ENCODE assay signal across 22 cellular contexts in the genomic region with DNA sequence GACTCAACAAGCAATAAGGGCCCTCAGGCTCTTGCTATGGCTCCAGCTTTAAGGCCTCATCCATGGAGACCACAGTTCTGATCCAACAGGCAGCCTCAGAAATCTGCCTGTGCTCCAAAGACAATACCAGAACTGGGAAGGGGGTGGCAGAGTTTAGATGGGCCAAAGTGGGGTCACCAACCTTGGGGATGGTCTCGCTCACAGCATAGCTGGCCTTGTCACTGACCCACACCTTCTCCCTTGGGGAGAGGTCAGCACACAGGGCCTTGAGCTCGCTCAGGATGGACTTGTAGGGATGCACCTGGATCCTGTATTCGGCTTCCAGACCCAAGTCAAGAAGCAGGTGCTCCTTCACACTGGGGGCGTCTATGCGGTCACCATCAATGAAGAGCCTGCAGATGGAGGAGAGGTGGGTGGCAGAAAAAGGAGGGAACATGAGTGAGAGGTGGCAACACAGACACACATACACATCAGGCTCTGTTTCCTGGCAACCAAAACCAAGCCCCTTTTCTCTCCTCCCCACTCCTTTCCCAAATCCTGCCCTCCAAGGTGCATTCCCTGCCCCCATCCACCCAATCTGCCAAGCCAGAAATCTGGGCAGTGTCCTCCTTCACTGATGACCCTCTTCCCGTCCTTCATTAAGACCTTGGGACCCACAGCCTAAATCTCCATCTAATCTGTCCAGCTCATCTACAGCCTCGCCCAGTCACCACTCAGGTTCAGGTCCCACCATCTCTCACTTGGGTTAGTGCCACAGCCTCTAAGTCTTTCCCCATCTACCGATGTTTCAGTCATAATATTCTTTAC. TPM values are rescaled to one million over a fixed set of nuclear protein-coding genes. Genes with fewer than 3 reads are reported as not detected.
DNase-seq lines count a peak whose midpoint lies in the region; ATAC-seq lines count a peak whose summit lies in the region.
"Had no signal": no experiment of that assay in that cellular context is flagged by ENCODE, and none has a peak within 500 bp of the region (broad histone marks: within the 10 kb centered on the region; RNA-seq: fewer than 3 reads in every experiment).

No MANE protein-coding gene starts in this region.

- no peaks in the 10 kb centered on the region for H3K27me3 ChIP-seq in neuronal stem cell (ENCODE audit: control insufficient read depth in 3 of 3, insufficient read depth in 3 of 3, low read depth in 1 of 3, low read length in 3 of 3)
- H3K27me3 ChIP-seq: BLaER1 had no signal

- no peaks in the 10 kb centered on the region for H3K27me3 Mint-ChIP-seq in activated T-helper 17 cell treated with anti-CD3 and anti-CD28 coated beads, Interleukin-2, amount 50 U/mL, for 72 hours

- H3K36me3 ChIP-seq in neuronal stem cell (replicated peaks in 1 of 2; ENCODE audit: control insufficient read depth in 2 of 2, insufficient read depth in 2 of 2, low read length in 2 of 2), result peaks cover 18 to 75% of the 10 kb centered on the region in 2 donors

- H3K79me1 ChIP-seq in neuronal stem cell (ENCODE audit: low read depth, low read length), result no peaks in the 10 kb centered on the region

- no peak overlapping the region for H3K4me3 ChIP-seq in neuronal stem cell (ENCODE audit: low read length in 2 of 2)
- H3K4me3 ChIP-seq: BLaER1 had no signal

- H4K91ac ChIP-seq in neuronal stem cell (ENCODE audit: low read depth, low read length, poor library complexity), result no peak overlapping the region

- no peak for ATAC-seq in activated T-helper 17 cell treated with anti-CD3 and anti-CD28 coated beads, Interleukin-2, amount 50 U/mL, for 72 hours (replicated peaks)
- ATAC-seq in HG02571 (IDR thresholded peaks at IDR 0.05; ENCODE audit: unreplicated experiment), result no peak
- no peak for ATAC-seq in GM21390 (IDR thresholded peaks at IDR 0.05; ENCODE audit: unreplicated experiment)
- ATAC-seq in GM21423 (IDR thresholded peaks at IDR 0.05; ENCODE audit: unreplicated experiment), result no peak
- ATAC-seq: CD8-positive, alpha-beta T cell; Panc1; SK-N-SH treated with all-trans-retinoic acid at 6 μM for 48 hours had no signal

- WGBS in neuronal stem cell (ENCODE audit: extremely low coverage in 2 of 2, insufficient read length in 2 of 2, insufficient replicate concordance in 1 of 2), 2 donors, result no CpG with 5 or more reads among the region's 8 CpGs

- peaks cover 92% of the 10 kb centered on the region for H3K36me3 Mint-ChIP-seq in activated T-helper 17 cell treated with anti-CD3 and anti-CD28 coated beads, Interleukin-2, amount 50 U/mL, for 72 hours (ENCODE audit: low read depth)

- H3K9me3 ChIP-seq in neuronal stem cell (replicated peaks in 1 of 2; ENCODE audit: control insufficient read depth in 2 of 2, insufficient read depth in 1 of 2, low read depth in 1 of 2, low read length in 2 of 2), result no peaks in the 10 kb centered on the region
- H3K9me3 ChIP-seq: BLaER1 had no signal

- no peak overlapping the region for H3K23ac ChIP-seq in neuronal stem cell (ENCODE audit: low read depth, low read length, poor library complexity)

- H2AFZ ChIP-seq in neuronal stem cell (ENCODE audit: low read length), result no peak overlapping the region

- no peak overlapping the region for H2BK12ac ChIP-seq in neuronal stem cell (ENCODE audit: low read length)

- H3K9me3 Mint-ChIP-seq in activated T-helper 17 cell treated with anti-CD3 and anti-CD28 coated beads, Interleukin-2, amount 50 U/mL, for 72 hours, result no peaks in the 10 kb centered on the region
- H3K9me3 Mint-ChIP-seq: CD8-positive, alpha-beta T cell had no signal

- peaks cover 22% of the 10 kb centered on the region for H3K4me1 Mint-ChIP-seq in activated T-helper 17 cell treated with anti-CD3 and anti-CD28 coated beads, Interleukin-2, amount 50 U/mL, for 72 hours

- no peak overlapping the region for H3K4ac ChIP-seq in neuronal stem cell (ENCODE audit: low read length)

- no peak overlapping the region for H3K4me3 Mint-ChIP-seq in activated T-helper 17 cell treated with anti-CD3 and anti-CD28 coated beads, Interleukin-2, amount 50 U/mL, for 72 hours
- H3K4me3 Mint-ChIP-seq: CD8-positive, alpha-beta T cell had no signal

- H3K4me2 ChIP-seq in neuronal stem cell (ENCODE audit: insufficient read depth, low read length, poor library complexity, severe bottlenecking), result no peak overlapping the region
- H3K4me2 ChIP-seq: BLaER1 had no signal

- DNase-seq in activated CD8-positive, alpha-beta memory T cell treated with anti-CD3 and anti-CD28 coated beads for 24 hours, result peak; percentile 49
- DNase-seq in activated CD8-positive, alpha-beta memory T cell treated with anti-CD3 and anti-CD28 coated beads, Interleukin-2, amount 50 U/mL, for 4 hours, result no peak
- DNase-seq in neuronal stem cell (ENCODE audit: low spot score) (no peak), HUDEP-2 (lab: John Stamatoyannopoulos, UW; ENCODE audit: unreplicated experiment in 76 of 76) (no peak)
- DNase-seq: ACHN; CD8-positive, alpha-beta T cell; DND-41; GOT3; KBM-7; NCI-H1694; NCI-H2081; NCI-H2171; NCI-H345; NCI-H774 had no signal

- no peak overlapping the region for H3K27ac ChIP-seq in neuronal stem cell (replicated peaks; ENCODE audit: low read length)
- H3K27ac ChIP-seq: 22Rv1, BLaER1 had no signal

- peaks cover 8 to 10% of the 10 kb centered on the region in 2 donors for H3K4me1 ChIP-seq in neuronal stem cell (ENCODE audit: control insufficient read depth in 2 of 2, insufficient read depth in 1 of 2, low read depth in 1 of 2, low read length in 2 of 2)

- H2BK120ac ChIP-seq in neuronal stem cell (ENCODE audit: low read depth, low read length), result no peak overlapping the region

- H2AK5ac ChIP-seq in neuronal stem cell (ENCODE audit: low read depth, low read length), result no peak overlapping the region

- no peak overlapping the region for H3K14ac ChIP-seq in neuronal stem cell (ENCODE audit: low read length)

- H2BK5ac ChIP-seq in neuronal stem cell (ENCODE audit: low read length), result no peak overlapping the region

- H3K18ac ChIP-seq in neuronal stem cell (ENCODE audit: low read length), result no peak overlapping the region

- peak overlapping the region; percentile 10 for H3K9ac ChIP-seq in neuronal stem cell (ENCODE audit: low read depth, low read length, poor library complexity)
- H3K9ac ChIP-seq: BLaER1 had no signal

- peak overlapping the region; percentile 44 for H3K27ac Mint-ChIP-seq in activated T-helper 17 cell treated with anti-CD3 and anti-CD28 coated beads, Interleukin-2, amount 50 U/mL, for 72 hours
- H3K27ac Mint-ChIP-seq: CD8-positive, alpha-beta T cell had no signal

- H2BK15ac ChIP-seq in neuronal stem cell (ENCODE audit: low read length), result no peak overlapping the region

- H4K8ac ChIP-seq in neuronal stem cell (ENCODE audit: low read depth, low read length), result no peak overlapping the region

RNA-seq across cellular contexts. Expression of gene XPNPEP1, which starts 40.9 kb away (rescaled TPM):
- total RNA-seq in activated T-helper 17 cell treated with anti-CD3 and anti-CD28 coated beads, Interleukin-2, amount 50 U/mL, for 72 hours, result 100 to 1,000 TPM in 1 of 2 donors, 10 to 100 TPM in 1; 97.5 to 108 TPM
- polyA plus RNA-seq in neuronal stem cell (2013, experiment 1 of 2), result 42.0 TPM
- 39.6 TPM for polyA plus RNA-seq in neuronal stem cell (2013, experiment 2 of 2)
